14 cellular contexts compared by ENCODE assay signal in the genomic region with DNA sequence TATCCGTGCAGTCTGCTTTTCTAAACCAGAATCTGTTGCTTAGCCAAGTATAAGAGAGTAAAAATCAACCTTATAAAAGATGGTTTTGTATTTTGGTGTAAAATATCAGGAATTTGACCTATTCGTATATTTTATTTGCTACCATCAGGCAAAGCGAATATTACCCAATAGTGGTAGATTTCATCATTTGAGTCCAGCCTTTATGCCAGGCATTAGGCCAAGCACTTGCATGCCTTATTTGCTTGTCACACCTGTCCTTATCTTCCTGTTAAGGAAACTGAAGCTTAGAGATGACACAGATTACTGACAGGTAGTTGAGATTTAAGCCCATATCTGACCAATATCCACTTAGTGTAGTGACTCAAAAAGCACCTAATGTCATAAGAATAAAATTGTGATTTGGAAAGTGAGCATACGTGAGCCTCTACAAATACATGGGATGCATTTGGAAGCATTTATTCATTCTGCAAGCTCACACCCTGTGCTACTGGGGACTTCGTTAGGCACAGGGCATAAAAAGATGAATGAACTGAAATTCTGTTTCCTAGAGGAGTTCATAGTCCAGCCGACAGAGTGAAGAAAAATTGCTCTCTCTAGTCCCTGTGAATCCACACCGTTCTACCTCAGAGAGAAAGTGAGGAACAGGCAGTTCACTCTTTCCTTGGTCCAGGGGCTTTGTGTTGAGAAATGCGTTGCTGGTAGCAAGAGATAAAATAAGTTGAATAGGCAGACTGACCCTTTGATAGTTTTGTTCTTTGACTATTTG.
"Had no signal": no experiment of that assay in that cellular context is flagged by ENCODE, and none has a peak within 500 bp of the region (broad histone marks: within the 10 kb centered on the region; RNA-seq: fewer than 3 reads in every experiment).

No MANE protein-coding gene starts in this region.

- H3K27ac Mint-ChIP-seq: activated CD4-positive, alpha-beta T cell treated with anti-CD3 and anti-CD28 coated beads, Interleukin-2, amount 10 ng/mL, durations not matched to agents 7 days and 5 days; activated naive CD4-positive, alpha-beta T cell treated with anti-CD3 and anti-CD28 coated beads for 36 hours; natural killer cell treated with Interleukin-12 subunit alpha and Interleukin-12 subunit beta and Interleukin-15 and Interleukin-18, amount 100 ng/mL, for 72 hours; stimulated activated memory B cell treated with anti-CD40 and anti-IgM and Interleukin-4, amounts not matched to agents 10 μg/mL and 1 μg/mL and 100 μg/mL, for 72 hours; T-helper 1 cell treated with Interleukin-12 subunit alpha and Interleukin-12 subunit beta and Interleukin-4 antibody, amounts not matched to agents 30 μg/mL and 1 μg/mL, for 36 hours had no signal

- H3K9me3 Mint-ChIP-seq: activated CD4-positive, alpha-beta T cell treated with anti-CD3 and anti-CD28 coated beads, Interleukin-2, amount 10 ng/mL, durations not matched to agents 7 days and 5 days; activated naive CD4-positive, alpha-beta T cell treated with anti-CD3 and anti-CD28 coated beads for 36 hours; natural killer cell treated with Interleukin-12 subunit alpha and Interleukin-12 subunit beta and Interleukin-15 and Interleukin-18, amount 100 ng/mL, for 72 hours; stimulated activated memory B cell treated with anti-CD40 and anti-IgM and Interleukin-4, amounts not matched to agents 10 μg/mL and 1 μg/mL and 100 μg/mL, for 72 hours; T-helper 1 cell treated with Interleukin-12 subunit alpha and Interleukin-12 subunit beta and Interleukin-4 antibody, amounts not matched to agents 30 μg/mL and 1 μg/mL, for 36 hours had no signal

- H3K4me2 ChIP-seq: smooth muscle cell had no signal

- H3K4me3 ChIP-seq: smooth muscle cell, tibial nerve had no signal

- H3K36me3 Mint-ChIP-seq: natural killer cell treated with Interleukin-12 subunit alpha and Interleukin-12 subunit beta and Interleukin-15 and Interleukin-18, amount 100 ng/mL, for 72 hours; stimulated activated memory B cell treated with anti-CD40 and anti-IgM and Interleukin-4, amounts not matched to agents 10 μg/mL and 1 μg/mL and 100 μg/mL, for 72 hours had no signal

- H3K9me3 ChIP-seq: tibial nerve had no signal

- ATAC-seq: natural killer cell treated with Interleukin-12 subunit alpha and Interleukin-12 subunit beta and Interleukin-15 and Interleukin-18, amount 100 ng/mL, for 72 hours; stimulated activated memory B cell treated with anti-CD40 and anti-IgM and Interleukin-4, amounts not matched to agents 10 μg/mL and 1 μg/mL and 100 μg/mL, for 72 hours had no signal

- H3K4me1 Mint-ChIP-seq: activated CD4-positive, alpha-beta T cell treated with anti-CD3 and anti-CD28 coated beads, Interleukin-2, amount 10 ng/mL, durations not matched to agents 7 days and 5 days; stimulated activated memory B cell treated with anti-CD40 and anti-IgM and Interleukin-4, amounts not matched to agents 10 μg/mL and 1 μg/mL and 100 μg/mL, for 72 hours had no signal

- H3K27ac ChIP-seq: tibial nerve had no signal

- H3K36me3 ChIP-seq: tibial nerve had no signal

- DNase-seq: activated CD4-positive, alpha-beta T cell treated with anti-CD3 and anti-CD28 coated beads, Interleukin-2, amount 10 ng/mL, durations not matched to agents 7 days and 5 days; activated CD8-positive, alpha-beta memory T cell treated with anti-CD3 and anti-CD28 coated beads for 24 hours; activated naive CD4-positive, alpha-beta T cell treated with anti-CD3 and anti-CD28 coated beads for 36 hours; central memory CD4-positive, alpha-beta T cell; cortex of kidney; effector CD8-positive, alpha-beta T cell; kidney glomerular epithelial cell; occipital lobe; retina had no signal

- H3K4me3 Mint-ChIP-seq: activated CD4-positive, alpha-beta T cell treated with anti-CD3 and anti-CD28 coated beads, Interleukin-2, amount 10 ng/mL, durations not matched to agents 7 days and 5 days; activated naive CD4-positive, alpha-beta T cell treated with anti-CD3 and anti-CD28 coated beads for 36 hours; natural killer cell treated with Interleukin-12 subunit alpha and Interleukin-12 subunit beta and Interleukin-15 and Interleukin-18, amount 100 ng/mL, for 72 hours; stimulated activated memory B cell treated with anti-CD40 and anti-IgM and Interleukin-4, amounts not matched to agents 10 μg/mL and 1 μg/mL and 100 μg/mL, for 72 hours; T-helper 1 cell treated with Interleukin-12 subunit alpha and Interleukin-12 subunit beta and Interleukin-4 antibody, amounts not matched to agents 30 μg/mL and 1 μg/mL, for 36 hours had no signal
